In genomic region chr6:90294989-90295853, GRCh38 we compare ENCODE assay signal across 8 cellular contexts. TPM values are rescaled to one million over a fixed set of nuclear protein-coding genes. Genes with fewer than 3 reads are reported as not detected.
DNase-seq lines count a peak whose midpoint lies in the region; ATAC-seq and TF ChIP-seq lines count a peak whose summit lies in the region.

No MANE protein-coding gene starts in this region.

- peak overlapping the region; percentile 97 for H3K4me2 ChIP-seq in trophoblast cell (ENCODE audit: low read length)

- no peak overlapping the region for H4K12ac ChIP-seq in trophoblast cell (ENCODE audit: low read depth, low read length)

- H2BK120ac ChIP-seq in trophoblast cell (ENCODE audit: insufficient read depth, low read length, poor library complexity), result peak overlapping the region; percentile 23

- H3K9ac ChIP-seq in trophoblast cell (ENCODE audit: low read length), result peak overlapping the region; percentile 71

- peak overlapping the region; percentile 10 for H4K91ac ChIP-seq in trophoblast cell (ENCODE audit: low read depth, low read length)

- peak overlapping the region; percentile 89 for H3K18ac ChIP-seq in trophoblast cell (ENCODE audit: low read length)

- H3K27ac Mint-ChIP-seq in activated naive CD4-positive, alpha-beta T cell treated with anti-CD3 and anti-CD28 coated beads, Interleukin-2, amount 50 U/mL, for 72 hours, result peak overlapping the region; percentile 94 to 97

- H3K9me3 Mint-ChIP-seq in activated naive CD4-positive, alpha-beta T cell treated with anti-CD3 and anti-CD28 coated beads, Interleukin-2, amount 50 U/mL, for 72 hours, result no peaks in the 10 kb centered on the region

- H3K27me3 ChIP-seq in SJCRH30, result no peaks in the 10 kb centered on the region
- H3K27me3 ChIP-seq in trophoblast cell (ENCODE audit: insufficient read depth, low read length), result peaks cover 7% of the 10 kb centered on the region
- H3K27me3 ChIP-seq in tibial artery, result no peaks in the 10 kb centered on the region

- peak overlapping the region; percentile 20 for H2BK12ac ChIP-seq in trophoblast cell (ENCODE audit: low read length)

- H3K27ac ChIP-seq in SJCRH30 (peak overlapping the region; percentile 45), trophoblast cell (ENCODE audit: low read depth, low read length) (no peak overlapping the region), tibial artery (peak overlapping the region; percentile 74)

- H3K4me3 ChIP-seq in SJCRH30 (peak overlapping the region; percentile 64), trophoblast cell (ENCODE audit: low read depth, low read length) (peak overlapping the region; percentile 87), tibial artery (peak overlapping the region; percentile 68 to 77)

- WGBS in trophoblast cell (ENCODE audit: extremely low coverage, insufficient coverage, insufficient read length), result no CpG with 5 or more reads among the region's 79 CpGs

- H3K23ac ChIP-seq in trophoblast cell (ENCODE audit: low read length), result no peak overlapping the region

- peak; percentile 18 for ATAC-seq in GM19452 (IDR thresholded peaks at IDR 0.05; ENCODE audit: unreplicated experiment)
- peak; percentile 46 to 50 for ATAC-seq in activated naive CD4-positive, alpha-beta T cell treated with anti-CD3 and anti-CD28 coated beads, Interleukin-2, amount 50 U/mL, for 72 hours

- H2AK5ac ChIP-seq in trophoblast cell (ENCODE audit: low read length), result no peak overlapping the region

- TF ChIP-seq CTCF in tibial artery (IDR thresholded peaks at IDR 0.05), result peak; percentile 30 to 33

- peak overlapping the region; percentile 31 for H3K14ac ChIP-seq in trophoblast cell (ENCODE audit: low read length)

- H3K4ac ChIP-seq in trophoblast cell (ENCODE audit: low read depth, low read length), result peak overlapping the region; percentile 19

- H4K8ac ChIP-seq in trophoblast cell (ENCODE audit: low read depth, low read length), result peak overlapping the region; percentile 43

- H3K79me2 ChIP-seq in trophoblast cell (ENCODE audit: control insufficient read depth, insufficient read depth, low read length, poor library complexity), result peaks cover 4% of the 10 kb centered on the region

- H2BK5ac ChIP-seq in trophoblast cell (ENCODE audit: low read depth, low read length, poor library complexity), result peak overlapping the region; percentile 32

- H3K9me3 ChIP-seq in SJCRH30 (replicated peaks) (no peaks in the 10 kb centered on the region), trophoblast cell (ENCODE audit: insufficient read depth, low read depth, low read length) (no peaks in the 10 kb centered on the region), tibial artery (no peaks in the 10 kb centered on the region)

- H3K36me3 Mint-ChIP-seq in activated naive CD4-positive, alpha-beta T cell treated with anti-CD3 and anti-CD28 coated beads, Interleukin-2, amount 50 U/mL, for 72 hours, result peaks cover 15 to 41% of the 10 kb centered on the region in 2 donors

- H3K79me1 ChIP-seq in trophoblast cell (ENCODE audit: low read length), result peaks cover 14% of the 10 kb centered on the region

- H3K4me1 ChIP-seq in SJCRH30 (no peaks in the 10 kb centered on the region), trophoblast cell (ENCODE audit: control insufficient read depth in 1 of 2, insufficient read depth in 2 of 2, low read length in 2 of 2) (peaks cover 4 to 6% of the 10 kb centered on the region in 2 experiments), tibial artery (peaks cover 0 to 25% (median 9%) of the 10 kb centered on the region in 4 donors)

- intact Hi-C loops in cardiac septum (cut with DNase I) (loop anchor here (5.0 kb wide), 7 partner anchors 72 to 323 kb away; no protein-coding TSS in a partner anchor), tibial artery (cut with DNase I; ENCODE audit: low total_unique reads) (loop anchor here (5.0 to 10.0 kb wide), 4 partner anchors 70 to 320 kb away; no protein-coding TSS in a partner anchor)

- DNase-seq in AG08396 (ENCODE audit: low spot score) (peak; percentile 58), SJCRH30 (peak in 1 of 2 experiments; percentile 33), cardiac septum (ENCODE audit: low spot score) (peak; percentile 79), trophoblast cell (peak in 1 of 2 donors; percentile 37), tibial artery (peak; percentile 32 to 67), epidermal melanocyte (ENCODE audit: insufficient read length, low spot score) (no peak)
- peak; percentile 64 to 88 for DNase-seq in activated naive CD4-positive, alpha-beta T cell treated with anti-CD3 and anti-CD28 coated beads, Interleukin-2, amount 50 U/mL, for 72 hours (ENCODE audit: low spot score in 2 of 2)

- H3K36me3 ChIP-seq in SJCRH30 (no peaks in the 10 kb centered on the region), trophoblast cell (ENCODE audit: control insufficient read depth in 1 of 2, insufficient read depth in 2 of 2, low read length in 2 of 2) (no peaks in the 10 kb centered on the region), tibial artery (no peaks in the 10 kb centered on the region)

- H2AFZ ChIP-seq in trophoblast cell (ENCODE audit: insufficient read depth, low read length, poor library complexity), result no peak overlapping the region

RNA-seq across cellular contexts. Expression of gene BACH2, which starts 1.4 kb away (rescaled TPM):
- total RNA-seq in SJCRH30 (2014; rRNA removed; shearing (Covaris generic)), result 3.8 and 4.1 TPM in 2 replicates
- total RNA-seq in activated naive CD4-positive, alpha-beta T cell treated with anti-CD3 and anti-CD28 coated beads, Interleukin-2, amount 50 U/mL, for 72 hours, result 10 to 100 TPM; 48.7 to 90.8 TPM
- total RNA-seq in cardiac septum, result 8.4 TPM
- polyA plus RNA-seq in trophoblast cell (2013), result 4.4 and 5.2 TPM in 2 replicates
